Comparison of ENCODE assay signal across 24 cellular contexts in genomic region chr3:6526321-6526720, GRCh38.
"Had no signal": no experiment of that assay in that cellular context is flagged by ENCODE, and none has a peak within 500 bp of the region (broad histone marks: within the 10 kb centered on the region; RNA-seq: fewer than 3 reads in every experiment).

No MANE protein-coding gene starts in this region.

- DNase-seq: activated B cell treated with CpG ODN at 0.5 μM for 24 hours; activated CD4-positive, alpha-beta T cell treated with anti-CD3 and anti-CD28 coated beads for 1 hour; activated CD4-positive, alpha-beta T cell treated with anti-CD3 and anti-CD28 coated beads, Interleukin-2, amount 10 ng/mL, durations not matched to agents 24 days and 14 days; activated CD4-positive, alpha-beta T cell treated with anti-CD3 and anti-CD28 coated beads, Interleukin-2, amount 50 U/mL, for 48 hours; activated CD8-positive, alpha-beta memory T cell treated with anti-CD3 and anti-CD28 coated beads, Interleukin-2, amount 10 ng/mL, durations not matched to agents 7 days and 5 days; activated effector memory CD4-positive, alpha-beta T cell treated with Interleukin-2 at 50 U/mL for 16 hours; activated naive CD4-positive, alpha-beta T cell; activated T-cell treated with anti-CD3 and anti-CD28 coated beads, Interleukin-2, amount 50 U/mL, for 24 hours; amygdala; brain microvascular endothelial cell; cerebellar nuclear complex; NCI-H1105 treated with DMSO at 0.1 percent for 48 hours; NCI-H1436 treated with DMSO at 0.1 percent for 48 hours; NCI-H187; NCI-H2081; NCI-H510A treated with DMSO at 0.1 percent for 48 hours; T-cell; T-helper 2 cell; T1000 had no signal

- H3K27ac ChIP-seq: brain microvascular endothelial cell had no signal

- H3K36me3 Mint-ChIP-seq: activated CD8-positive, alpha-beta memory T cell treated with anti-CD3 and anti-CD28 coated beads, Interleukin-2, amount 10 ng/mL, durations not matched to agents 7 days and 5 days; activated naive CD8-positive, alpha-beta T cell; T-cell had no signal

- FAIRE-seq: astrocyte, RCC 7860, TTC549 had no signal

- H3K27me3 ChIP-seq: brain microvascular endothelial cell had no signal

- H3K36me3 ChIP-seq: brain microvascular endothelial cell had no signal

- ATAC-seq: activated CD8-positive, alpha-beta memory T cell treated with anti-CD3 and anti-CD28 coated beads, Interleukin-2, amount 10 ng/mL, durations not matched to agents 7 days and 5 days; T-cell had no signal

- H3K27ac Mint-ChIP-seq: activated B cell treated with CpG ODN at 0.5 μM for 24 hours; activated CD4-positive, alpha-beta T cell treated with anti-CD3 and anti-CD28 coated beads, Interleukin-2, amount 10 ng/mL, durations not matched to agents 24 days and 14 days; activated CD8-positive, alpha-beta memory T cell treated with anti-CD3 and anti-CD28 coated beads, Interleukin-2, amount 10 ng/mL, durations not matched to agents 7 days and 5 days; activated naive CD8-positive, alpha-beta T cell; activated T-cell treated with anti-CD3 and anti-CD28 coated beads, Interleukin-2, amount 50 U/mL, for 24 hours; activated T-helper 1 cell treated with anti-CD3 and anti-CD28 coated beads, Interleukin-12 subunit alpha, Interleukin-12 subunit beta, Interleukin-2, Interleukin-4 antibody, amounts not matched to agents 30 ng/mL and 10 ng/mL and 1 ng/mL, durations not matched to agents 14 hours and 24 hours and 36 hours; T-cell had no signal

- H3K9me3 Mint-ChIP-seq: activated B cell treated with CpG ODN at 0.5 μM for 24 hours; activated T-cell treated with anti-CD3 and anti-CD28 coated beads, Interleukin-2, amount 50 U/mL, for 24 hours; activated T-helper 1 cell treated with anti-CD3 and anti-CD28 coated beads, Interleukin-12 subunit alpha, Interleukin-12 subunit beta, Interleukin-2, Interleukin-4 antibody, amounts not matched to agents 30 ng/mL and 10 ng/mL and 1 ng/mL, durations not matched to agents 14 hours and 24 hours and 36 hours had no signal
